In genomic region chr7:134676743-134677142, GRCh38 we compare ENCODE assay signal across 28 cellular contexts. TPM values are rescaled to one million over a fixed set of nuclear protein-coding genes. Genes with fewer than 3 reads are reported as not detected.
DNase-seq lines count a peak whose midpoint lies in the region; ATAC-seq and TF ChIP-seq lines count a peak whose summit lies in the region.
"Had no signal": no experiment of that assay in that cellular context is flagged by ENCODE, and none has a peak within 500 bp of the region (broad histone marks: within the 10 kb centered on the region; RNA-seq: fewer than 3 reads in every experiment).

No MANE protein-coding gene starts in this region.

- CTCF ChIA-PET in GM10248 (lab: Yijun Ruan, JAX) = interaction anchor here (0.7 to 1.7 kb wide), 4 partner anchors 8 to 72 kb away, joined by 3 to 6 read pairs (median 4); no protein-coding TSS in a partner anchor

- no peaks in the 10 kb centered on the region for H3K4me1 ChIP-seq in upper lobe of right lung
- H3K4me1 ChIP-seq: A549, Caco-2, esophagus squamous epithelium, Peyer's patch had no signal

- H3K4me1 Mint-ChIP-seq in activated naive CD4-positive, alpha-beta T cell treated with anti-CD3 and anti-CD28 coated beads, Interleukin-2, amount 50 U/mL, for 24 hours = peaks cover 54% of the 10 kb centered on the region
- peaks cover 6% of the 10 kb centered on the region for H3K4me1 Mint-ChIP-seq in activated T-helper 17 cell treated with anti-CD3 and anti-CD28 coated beads, Interleukin-2, amount 50 U/mL, for 72 hours
- H3K4me1 Mint-ChIP-seq: brain, neural progenitor cell had no signal

- no peaks in the 10 kb centered on the region for H3K9me3 ChIP-seq in upper lobe of right lung
- H3K9me3 ChIP-seq: adrenal gland, Caco-2, Peyer's patch had no signal

- H3K36me3 ChIP-seq in upper lobe of right lung = peaks cover 19% of the 10 kb centered on the region
- H3K36me3 ChIP-seq: adrenal gland, neural progenitor cell had no signal

- no peak overlapping the region for H3K27ac ChIP-seq in upper lobe of right lung
- H3K27ac ChIP-seq: A549, adrenal gland, esophagus squamous epithelium, neural progenitor cell, Peyer's patch had no signal

- no peak for ATAC-seq in activated T-helper 17 cell treated with anti-CD3 and anti-CD28 coated beads, Interleukin-2, amount 50 U/mL, for 72 hours (replicated peaks)
- ATAC-seq in upper lobe of right lung = no peak
- ATAC-seq: A549, left ventricle myocardium superior, sciatic nerve had no signal

- intact Hi-C loops in upper lobe of right lung (cut with DNase I) = no loop called here
- intact Hi-C loops in cardiac septum (cut with DNase I) = no loop called here

- no peaks in the 10 kb centered on the region for H3K27me3 ChIP-seq in upper lobe of right lung
- H3K27me3 ChIP-seq: adrenal gland, esophagus squamous epithelium, neural progenitor cell, Peyer's patch had no signal

- no peak for DNase-seq in activated naive CD4-positive, alpha-beta T cell treated with anti-CD3 and anti-CD28 coated beads, Interleukin-2, amount 50 U/mL, for 16 hours
- DNase-seq in islet precursor cell (peak; percentile 90), ecto neural progenitor cell (ENCODE audit: low spot score) (no peak), upper lobe of right lung (no peak), cardiac septum (ENCODE audit: low spot score) (no peak), GM10248 (ENCODE audit: extremely low spot score) (no peak)
- DNase-seq: adrenal gland; Caco-2; DMS79 treated with DMSO at 0.1 percent for 48 hours; effector memory CD4-positive, alpha-beta T cell; esophagus squamous epithelium; GOT3; hypothalamus; Kasumi-1; left ventricle myocardium superior; MV-4-11; NCI-H524; Peyer's patch; posterior cingulate gyrus; stimulated activated CD4-positive, alpha-beta T cell treated with anti-CD3 and anti-CD28 coated beads, Interleukin-15, amount 100 ng/mL, for 24 hours had no signal

- H3K4me3 ChIP-seq in upper lobe of right lung = no peak overlapping the region
- H3K4me3 ChIP-seq: A549, adrenal gland, esophagus squamous epithelium, neural progenitor cell, Peyer's patch had no signal

- POLR2A ChIA-PET in GM10248 (lab: Yijun Ruan, JAX) = no interaction called here

- H3K4me3 Mint-ChIP-seq in activated naive CD4-positive, alpha-beta T cell treated with anti-CD3 and anti-CD28 coated beads, Interleukin-2, amount 50 U/mL, for 24 hours = no peak overlapping the region
- H3K4me3 Mint-ChIP-seq in activated T-helper 17 cell treated with anti-CD3 and anti-CD28 coated beads, Interleukin-2, amount 50 U/mL, for 72 hours = no peak overlapping the region
- H3K4me3 Mint-ChIP-seq: B cell, brain, neural progenitor cell, type B pancreatic cell had no signal

- H3K36me3 Mint-ChIP-seq in activated naive CD4-positive, alpha-beta T cell treated with anti-CD3 and anti-CD28 coated beads, Interleukin-2, amount 50 U/mL, for 24 hours = peaks cover 20% of the 10 kb centered on the region
- peaks cover 32% of the 10 kb centered on the region for H3K36me3 Mint-ChIP-seq in activated T-helper 17 cell treated with anti-CD3 and anti-CD28 coated beads, Interleukin-2, amount 50 U/mL, for 72 hours (ENCODE audit: low read depth)

- H3K27ac Mint-ChIP-seq in activated naive CD4-positive, alpha-beta T cell treated with anti-CD3 and anti-CD28 coated beads, Interleukin-2, amount 50 U/mL, for 24 hours = peak overlapping the region; percentile 80
- H3K27ac Mint-ChIP-seq in activated T-helper 17 cell treated with anti-CD3 and anti-CD28 coated beads, Interleukin-2, amount 50 U/mL, for 72 hours = peak overlapping the region; percentile 36
- H3K27ac Mint-ChIP-seq: B cell, brain, neural progenitor cell, type B pancreatic cell had no signal

- H3K9me3 Mint-ChIP-seq in activated naive CD4-positive, alpha-beta T cell treated with anti-CD3 and anti-CD28 coated beads, Interleukin-2, amount 50 U/mL, for 24 hours = no peaks in the 10 kb centered on the region
- H3K9me3 Mint-ChIP-seq in activated T-helper 17 cell treated with anti-CD3 and anti-CD28 coated beads, Interleukin-2, amount 50 U/mL, for 72 hours = no peaks in the 10 kb centered on the region
- H3K9me3 Mint-ChIP-seq: type B pancreatic cell had no signal

- TF ChIP-seq CTCF in upper lobe of right lung (IDR thresholded peaks at IDR 0.05) (no peak), GM10248 (IDR thresholded peaks at IDR 0.05; ENCODE audit: control extremely low read depth, extremely low read depth, low read depth, missing control alignments) (no peak)

- no peaks in the 10 kb centered on the region for H3K27me3 Mint-ChIP-seq in activated naive CD4-positive, alpha-beta T cell treated with anti-CD3 and anti-CD28 coated beads, Interleukin-2, amount 50 U/mL, for 24 hours
- no peaks in the 10 kb centered on the region for H3K27me3 Mint-ChIP-seq in activated T-helper 17 cell treated with anti-CD3 and anti-CD28 coated beads, Interleukin-2, amount 50 U/mL, for 72 hours
- H3K27me3 Mint-ChIP-seq: B cell, brain, type B pancreatic cell had no signal

RNA-seq across cellular contexts. Expression of gene BPGM, which starts 30.1 kb away (rescaled TPM):
- total RNA-seq in activated T-helper 17 cell treated with anti-CD3 and anti-CD28 coated beads, Interleukin-2, amount 50 U/mL, for 72 hours = 10 to 100 TPM; 17.2 to 20.7 TPM
- total RNA-seq in upper lobe of right lung (14.8 TPM), cardiac septum (13.2 TPM)
